29 cellular contexts compared by ENCODE assay signal in genomic region chr2:236085647-236086046, GRCh38.
DNase-seq lines count a peak whose midpoint lies in the region; ATAC-seq, FAIRE-seq and TF ChIP-seq lines count a peak whose summit lies in the region.
"Had no signal": no experiment of that assay in that cellular context is flagged by ENCODE, and none has a peak within 500 bp of the region (broad histone marks: within the 10 kb centered on the region; RNA-seq: fewer than 3 reads in every experiment).

No MANE protein-coding gene starts in this region.

- H4K8ac ChIP-seq in H1 (ENCODE audit: extremely low read depth, insufficient read depth, low read length), result 0 out of 2 replicates have a peak overlapping the region, but pooled peaks have one; percentile 76

- peak overlapping the region; percentile 97; the same call in 1 of the 2 replicates for H2BK5ac ChIP-seq in H1 (ENCODE audit: low read depth, low read length)

- H2BK15ac ChIP-seq in H1 (ENCODE audit: low read length), result peak overlapping the region; percentile 83; the same call in 1 of the 2 replicates

- H3K56ac ChIP-seq in H1 (replicated peaks; ENCODE audit: insufficient read length, low read depth, low read length), result no peak overlapping the region

- whole genome bisulfite sequencing in H1 (ENCODE audit: extremely low coverage in 1 of 2, insufficient coverage in 1 of 2, insufficient read length in 1 of 2, insufficient replicate concordance in 2 of 2, low coverage in 1 of 2, low lambda C conversion rate in 2 of 2, missing lambda C conversion rate in 1 of 2), 2 experiments, result 55% methylated on average over 7 of the region's 7 CpGs; no CpG with 5 or more reads in 1 of the 2 experiments

- H3K4me3 ChIP-seq in H1 (ENCODE audit: extremely low read depth in 1 of 4, insufficient read depth in 2 of 4, low read depth in 3 of 4, low read length in 4 of 4), result peak overlapping the region in 1 of 4 experiments; percentile 43; a peak in 1 of 8 replicates
- H3K4me3 ChIP-seq: ascending aorta, ovary, Peyer's patch, right atrium auricular region had no signal

- no peaks in the 10 kb centered on the region; a peak in 1 of 7 replicates for H3K27me3 ChIP-seq in H1 (replicated peaks in 1 of 4; ENCODE audit: control insufficient read depth in 3 of 4, extremely low read depth in 1 of 4, insufficient read depth in 3 of 4, low read length in 3 of 4)
- H3K27me3 ChIP-seq: ascending aorta, ovary, Peyer's patch, right atrium auricular region had no signal

- no peaks in the 10 kb centered on the region for H3K79me2 ChIP-seq in H1 (ENCODE audit: control insufficient read depth in 1 of 2, insufficient read depth in 2 of 2, low read length in 2 of 2)

- FAIRE-seq in H1 (lab: Jason Lieb, UNC), result no peak
- FAIRE-seq: G401.6, GM18507 had no signal

- H4K91ac ChIP-seq in H1 (replicated peaks; ENCODE audit: insufficient read length, low read length), result peak overlapping the region; percentile 94

- H3K36me3 ChIP-seq in H1 (ENCODE audit: control insufficient read depth in 2 of 4, insufficient read depth in 4 of 4, low read length in 3 of 4), result no peaks in the 10 kb centered on the region
- H3K36me3 ChIP-seq: ascending aorta, ovary, Peyer's patch, right atrium auricular region had no signal

- H3K4me2 ChIP-seq in H1 (ENCODE audit: insufficient read depth in 1 of 2, low read depth in 2 of 2, low read length in 2 of 2), result peak overlapping the region; percentile 17 to 59; a peak in 2 of 4 replicates

- H2AFZ ChIP-seq in H1 (ENCODE audit: low read length), result no peak overlapping the region

- H2BK20ac ChIP-seq in H1 (ENCODE audit: low read length), result peak overlapping the region; percentile 99

- H3K18ac ChIP-seq in H1 (ENCODE audit: extremely low read depth, low read length), result peak overlapping the region; percentile 92

- peak overlapping the region; percentile 40 for H4K5ac ChIP-seq in H1 (ENCODE audit: insufficient read length, low read depth, low read length)

- H3K4me3 Mint-ChIP-seq in osteocyte (ENCODE audit: unreplicated experiment), result no peak overlapping the region
- H3K4me3 Mint-ChIP-seq in activated naive CD4-positive, alpha-beta T cell treated with anti-CD3 and anti-CD28 coated beads, Interleukin-2, amount 10 ng/mL, durations not matched to agents 7 days and 5 days, result no peak overlapping the region
- H3K4me3 Mint-ChIP-seq: activated naive CD4-positive, alpha-beta T cell treated with anti-CD3 and anti-CD28 coated beads, Interleukin-2, amount 50 U/mL, for 24 hours; activated T-helper 1 cell treated with anti-CD3 and anti-CD28 coated beads, Interleukin-12 subunit alpha, Interleukin-12 subunit beta, Interleukin-2, Interleukin-4 antibody, amounts not matched to agents 30 ng/mL and 10 ng/mL and 1 ng/mL, durations not matched to agents 14 hours and 24 hours and 36 hours; CD8-positive, alpha-beta memory T cell; central memory CD8-positive, alpha-beta T cell; naive B cell; T-helper 17 cell had no signal

- CTCF ChIA-PET in H1 (lab: Charles Lee; ENCODE audit: partially characterized antibody), result interaction anchor here (0.6 to 4.7 kb wide), 6 partner anchors 9 to 97 kb away, joined by 3 to 34 read pairs (median 3); no protein-coding TSS in a partner anchor
- CTCF ChIA-PET in activated naive CD4-positive, alpha-beta T cell treated with anti-CD3 and anti-CD28 coated beads, Interleukin-2, amount 10 ng/mL, durations not matched to agents 7 days and 5 days (lab: Charles Lee), result no interaction called here

- no peaks in the 10 kb centered on the region for H3K9me3 Mint-ChIP-seq in osteocyte (ENCODE audit: unreplicated experiment)
- no peaks in the 10 kb centered on the region for H3K9me3 Mint-ChIP-seq in activated naive CD4-positive, alpha-beta T cell treated with anti-CD3 and anti-CD28 coated beads, Interleukin-2, amount 10 ng/mL, durations not matched to agents 7 days and 5 days
- H3K9me3 Mint-ChIP-seq: activated naive CD4-positive, alpha-beta T cell treated with anti-CD3 and anti-CD28 coated beads, Interleukin-2, amount 50 U/mL, for 24 hours; activated T-helper 1 cell treated with anti-CD3 and anti-CD28 coated beads, Interleukin-12 subunit alpha, Interleukin-12 subunit beta, Interleukin-2, Interleukin-4 antibody, amounts not matched to agents 30 ng/mL and 10 ng/mL and 1 ng/mL, durations not matched to agents 14 hours and 24 hours and 36 hours; CD8-positive, alpha-beta memory T cell; central memory CD8-positive, alpha-beta T cell had no signal

- H3K23ac ChIP-seq in H1 (ENCODE audit: insufficient read length), result no peak overlapping the region

- no peak for TF ChIP-seq EP300 in H1 (IDR thresholded peaks at IDR 0.05; ENCODE audit: borderline replicate concordance in 1 of 2, low read depth in 2 of 2, low read length in 2 of 2)

- H3K4ac ChIP-seq in H1 (replicated peaks; ENCODE audit: insufficient read length, low read depth, low read length), result peak overlapping the region; percentile 83

- H3K23me2 ChIP-seq in H1 (ENCODE audit: low read depth, low read length), result 0 out of 2 replicates have a peak, but pooled peaks cover 2% of the 10 kb centered on the region

- peak overlapping the region; percentile 65; the same call in 1 of the 2 replicates for H2AK5ac ChIP-seq in H1 (ENCODE audit: low read depth, low read length)

- H3K27ac ChIP-seq in H1 (ENCODE audit: low read depth, low read length), result no peak overlapping the region
- H3K27ac ChIP-seq: 22Rv1, ascending aorta, ovary, Peyer's patch, right atrium auricular region had no signal

- 0 out of 7 replicates have a peak overlapping the region, but pooled peaks of 1 of the 4 experiments have one; percentile 14 for H3K9ac ChIP-seq in H1 (replicated peaks in 1 of 4; ENCODE audit: extremely low read depth in 1 of 4, low read depth in 3 of 4, low read length in 3 of 4)

- H3K4me1 Mint-ChIP-seq in osteocyte (ENCODE audit: unreplicated experiment), result peaks cover 25% of the 10 kb centered on the region
- H3K4me1 Mint-ChIP-seq in activated naive CD4-positive, alpha-beta T cell treated with anti-CD3 and anti-CD28 coated beads, Interleukin-2, amount 10 ng/mL, durations not matched to agents 7 days and 5 days, result no peaks in the 10 kb centered on the region
- H3K4me1 Mint-ChIP-seq: activated naive CD4-positive, alpha-beta T cell treated with anti-CD3 and anti-CD28 coated beads, Interleukin-2, amount 50 U/mL, for 24 hours; CD8-positive, alpha-beta memory T cell; central memory CD8-positive, alpha-beta T cell; naive B cell; T-helper 17 cell had no signal

- H3K36me3 Mint-ChIP-seq in osteocyte (ENCODE audit: unreplicated experiment), result peaks cover 2% of the 10 kb centered on the region
- H3K36me3 Mint-ChIP-seq in activated naive CD4-positive, alpha-beta T cell treated with anti-CD3 and anti-CD28 coated beads, Interleukin-2, amount 10 ng/mL, durations not matched to agents 7 days and 5 days, result no peaks in the 10 kb centered on the region
- H3K36me3 Mint-ChIP-seq: activated naive CD4-positive, alpha-beta T cell treated with anti-CD3 and anti-CD28 coated beads, Interleukin-2, amount 50 U/mL, for 24 hours; CD8-positive, alpha-beta memory T cell; naive B cell had no signal

- H3K79me1 ChIP-seq in H1 (ENCODE audit: low read depth, low read length), result no peaks in the 10 kb centered on the region

- no peaks in the 10 kb centered on the region for H4K20me1 ChIP-seq in H1 (replicated peaks in 1 of 2; ENCODE audit: control insufficient read depth in 1 of 2, insufficient read depth in 2 of 2, low read length in 2 of 2)

- POLR2A ChIA-PET in H1 (lab: Charles Lee; ENCODE audit: partially characterized antibody), result interaction anchor here (0.8 to 1.0 kb wide), 2 partner anchors 20 to 32 kb away, joined by 3 read pairs; no protein-coding TSS in a partner anchor

- ATAC-seq in left cardiac atrium (peak; percentile 38 to 52), HG02763 (IDR thresholded peaks at IDR 0.05; ENCODE audit: unreplicated experiment) (no peak), HG02571 (IDR thresholded peaks at IDR 0.05; ENCODE audit: unreplicated experiment) (no peak)
- ATAC-seq: left colon, T-helper 17 cell had no signal

- peak overlapping the region; percentile 87 for H2BK120ac ChIP-seq in H1 (replicated peaks; ENCODE audit: low read depth, low read length)

- H3K14ac ChIP-seq in H1 (ENCODE audit: insufficient read length), result no peak overlapping the region

- TF ChIP-seq CTCF in H1 (IDR thresholded peaks at IDR 0.05; ENCODE audit: control extremely low read depth in 1 of 3, insufficient read depth in 1 of 3, low read depth in 1 of 3, low read length in 3 of 3), result no peak
- TF ChIP-seq CTCF in osteocyte (IDR thresholded peaks at IDR 0.05), result no peak

- DNase-seq in left cardiac atrium, result no peak
- no peak for DNase-seq in cardiac septum (ENCODE audit: low spot score)
- no peak for DNase-seq in H1 (ENCODE audit: low read depth in 1 of 2, low spot score in 2 of 2)
- peak; percentile 25 for DNase-seq in myocyte (ENCODE audit: low read depth)
- no peak for DNase-seq in osteocyte (ENCODE audit: extremely low spot score, unreplicated experiment)
- no peak for DNase-seq in activated naive CD4-positive, alpha-beta T cell treated with anti-CD3 and anti-CD28 coated beads, Interleukin-2, amount 10 ng/mL, durations not matched to agents 7 days and 5 days
- DNase-seq: activated CD4-positive, alpha-beta T cell treated with anti-CD3 and anti-CD28 coated beads, Interleukin-2, amount 50 U/mL, for 1 hour; CD8-positive, alpha-beta memory T cell; dermis blood vessel endothelial cell; left colon; naive B cell; NCI-H1694 treated with DMSO at 0.1 percent for 48 hours; NCI-H2171 treated with DMSO at 0.1 percent for 48 hours; NCI-H524 treated with DMSO at 0.1 percent for 48 hours; NK-92 treated with Interleukin-12 subunit alpha and Interleukin-12 subunit beta, amount 100 ng/mL, for 24 hours; ovary; stimulated activated naive CD4-positive, alpha-beta T cell treated with Interleukin-2 at 50 U/mL for 16 hours; T-helper 17 cell had no signal

- H3K27ac Mint-ChIP-seq in osteocyte (ENCODE audit: unreplicated experiment), result no peak overlapping the region
- no peak overlapping the region for H3K27ac Mint-ChIP-seq in activated naive CD4-positive, alpha-beta T cell treated with anti-CD3 and anti-CD28 coated beads, Interleukin-2, amount 10 ng/mL, durations not matched to agents 7 days and 5 days
- H3K27ac Mint-ChIP-seq: activated naive CD4-positive, alpha-beta T cell treated with anti-CD3 and anti-CD28 coated beads, Interleukin-2, amount 50 U/mL, for 24 hours; activated T-helper 1 cell treated with anti-CD3 and anti-CD28 coated beads, Interleukin-12 subunit alpha, Interleukin-12 subunit beta, Interleukin-2, Interleukin-4 antibody, amounts not matched to agents 30 ng/mL and 10 ng/mL and 1 ng/mL, durations not matched to agents 14 hours and 24 hours and 36 hours; CD8-positive, alpha-beta memory T cell; T-helper 17 cell had no signal

- H2BK12ac ChIP-seq in H1 (ENCODE audit: low read depth, low read length), result peak overlapping the region; percentile 7; the same call in 1 of the 2 replicates

- intact Hi-C loops in left cardiac atrium (cut with DNase I) (no loop called here), cardiac septum (cut with DNase I) (no loop called here)

- H3K27me3 Mint-ChIP-seq in osteocyte (ENCODE audit: unreplicated experiment), result no peaks in the 10 kb centered on the region
- no peaks in the 10 kb centered on the region for H3K27me3 Mint-ChIP-seq in activated naive CD4-positive, alpha-beta T cell treated with anti-CD3 and anti-CD28 coated beads, Interleukin-2, amount 10 ng/mL, durations not matched to agents 7 days and 5 days
- H3K27me3 Mint-ChIP-seq: activated naive CD4-positive, alpha-beta T cell treated with anti-CD3 and anti-CD28 coated beads, Interleukin-2, amount 50 U/mL, for 24 hours; CD8-positive, alpha-beta memory T cell; central memory CD8-positive, alpha-beta T cell; T-helper 17 cell had no signal

- H3K4me1 ChIP-seq in H1 (replicated peaks in 1 of 4; ENCODE audit: control insufficient read depth in 3 of 4, insufficient read depth in 4 of 4, low read length in 3 of 4), result peaks cover 7 to 31% (median 23%) of the 10 kb centered on the region in 4 experiments
- H3K4me1 ChIP-seq: ascending aorta, Peyer's patch had no signal

- TF ChIP-seq POLR2A in H1 (IDR thresholded peaks at IDR 0.05; ENCODE audit: control extremely low read depth in 1 of 2, low read depth in 2 of 2, low read length in 2 of 2), result no peak

- no peak for TF ChIP-seq RAD21 in H1 (IDR thresholded peaks at IDR 0.05 in 1 of 2, conservative IDR thresholded peaks at IDR 0.05 in 1 of 2; ENCODE audit: low read depth in 2 of 2, low read length in 2 of 2)

- no peaks in the 10 kb centered on the region for H3K9me3 ChIP-seq in H1 (ENCODE audit: insufficient read depth in 2 of 2, low read depth in 1 of 2, low read length in 1 of 2)
- H3K9me3 ChIP-seq: ascending aorta, ovary, Peyer's patch, right atrium auricular region had no signal

Comparison
In these comparisons a context has a peak if more than half of its experiments do, and no peak if none do; other contexts are left out.
1. ATAC-seq: peak in left cardiac atrium (2 of 2); none in HG02763 (single experiment) and HG02571 (single experiment).